ENCODE assay signal across 16 cellular contexts in the genomic region with DNA sequence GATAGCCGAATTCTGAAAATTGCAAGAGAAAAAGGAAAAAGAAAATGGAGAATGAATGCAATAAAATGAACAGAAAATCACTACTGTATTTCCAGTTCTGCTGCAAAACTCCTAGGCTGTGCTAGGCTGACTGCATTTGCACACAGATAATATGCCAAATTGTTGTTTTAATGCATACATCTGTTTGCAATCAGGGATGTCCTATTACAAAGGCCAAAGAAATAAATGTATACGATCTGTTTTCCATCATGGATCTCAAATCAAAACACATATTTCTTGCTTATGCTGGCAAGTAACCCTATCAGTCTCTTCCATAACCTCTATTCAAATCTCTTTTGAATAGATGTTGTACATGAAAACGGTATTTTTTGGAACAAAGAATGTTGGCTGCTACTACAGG. TPM values are rescaled to one million over a fixed set of nuclear protein-coding genes. Genes with fewer than 3 reads are reported as not detected.
A peak's percentile ranks its signal among the peaks of the same experiment; 100 is the strongest.
DNase-seq lines count a peak whose midpoint lies in the region; ATAC-seq and TF ChIP-seq lines count a peak whose summit lies in the region.
"Had no signal": no experiment of that assay in that cellular context is flagged by ENCODE, and none has a peak within 500 bp of the region (broad histone marks: within the 10 kb centered on the region; RNA-seq: fewer than 3 reads in every experiment).

No MANE protein-coding gene starts in this region.

- H3K9me2 ChIP-seq in SK-N-SH = no peaks in the 10 kb centered on the region

- TF ChIP-seq RAD21 in SK-N-SH (IDR thresholded peaks at IDR 0.05; ENCODE audit: low read length) = no peak

- peaks cover 39 to 62% (median 62%) of the 10 kb centered on the region in 3 donors for H3K4me1 Mint-ChIP-seq in CD8-positive, alpha-beta memory T cell
- peaks cover 19 to 41% of the 10 kb centered on the region in 2 donors for H3K4me1 Mint-ChIP-seq in effector memory CD8-positive, alpha-beta T cell (ENCODE audit: low read depth in 2 of 2)
- peaks cover 38% of the 10 kb centered on the region for H3K4me1 Mint-ChIP-seq in mesothelial cell of epicardium

- H3K4me2 ChIP-seq in SK-N-SH = no peak overlapping the region
- H3K4me2 ChIP-seq: BLaER1 had no signal

- peaks cover 18% of the 10 kb centered on the region for H3K4me1 ChIP-seq in CD8-positive, alpha-beta memory T cell (ENCODE audit: insufficient read depth, low read length)
- H3K4me1 ChIP-seq in SK-N-SH (ENCODE audit: control insufficient read depth in 1 of 2, insufficient read depth in 2 of 2, low read depth in 1 of 2, low read length in 1 of 2) = peaks cover 0 to 11% of the 10 kb centered on the region in 2 experiments; a peak in 2 of 4 replicates

- no peak overlapping the region for H3K4me3 Mint-ChIP-seq in CD8-positive, alpha-beta memory T cell
- no peak overlapping the region for H3K4me3 Mint-ChIP-seq in effector memory CD8-positive, alpha-beta T cell
- no peak overlapping the region for H3K4me3 Mint-ChIP-seq in mesothelial cell of epicardium

- H3K4me3 ChIP-seq in CD8-positive, alpha-beta memory T cell (ENCODE audit: low read length) = no peak overlapping the region
- no peak overlapping the region for H3K4me3 ChIP-seq in SK-N-SH (ENCODE audit: low read depth in 2 of 2, low read length in 1 of 2)
- H3K4me3 ChIP-seq: BLaER1, HAP-1, MG63 had no signal

- no peaks in the 10 kb centered on the region for H3F3A ChIP-seq in SK-N-SH (replicated peaks; ENCODE audit: insufficient read depth)

- no peaks in the 10 kb centered on the region for H3K9me3 Mint-ChIP-seq in CD8-positive, alpha-beta memory T cell
- no peaks in the 10 kb centered on the region for H3K9me3 Mint-ChIP-seq in effector memory CD8-positive, alpha-beta T cell
- H3K9me3 Mint-ChIP-seq in mesothelial cell of epicardium = no peaks in the 10 kb centered on the region

- H3K27ac Mint-ChIP-seq in CD8-positive, alpha-beta memory T cell = peak overlapping the region; percentile 6 to 69 (median 50)
- peak overlapping the region; percentile 30 to 91 for H3K27ac Mint-ChIP-seq in effector memory CD8-positive, alpha-beta T cell
- peak overlapping the region; percentile 84 for H3K27ac Mint-ChIP-seq in mesothelial cell of epicardium

- no peak for DNase-seq in CD8-positive, alpha-beta memory T cell
- DNase-seq in SK-N-SH (peak; percentile 55), mesothelial cell of epicardium (ENCODE audit: low spot score in 2 of 2, unreplicated experiment in 2 of 2) (no peak), NCI-H510A treated with DMSO at 0.1 percent for 48 hours (lab: John Stamatoyannopoulos, UW) (no peak), hypothalamus (lab: John Stamatoyannopoulos, UW) (no peak), SIG-M5 treated with dmso at 0.1 percent for 504 hours (lab: John Stamatoyannopoulos, UW; ENCODE audit: unreplicated experiment) (no peak), omental fat pad (ENCODE audit: low spot score) (no peak)
- no peak for DNase-seq in effector memory CD8-positive, alpha-beta T cell
- DNase-seq: EL, MG63, NCI-H1105, NCI-H2029, NCI-H510A, SHP77 had no signal

- no peaks in the 10 kb centered on the region; the same call in 1 of the 2 replicates for H4K20me1 ChIP-seq in SK-N-SH (ENCODE audit: insufficient read depth)

- no peaks in the 10 kb centered on the region for H3K27me3 Mint-ChIP-seq in CD8-positive, alpha-beta memory T cell
- H3K27me3 Mint-ChIP-seq in effector memory CD8-positive, alpha-beta T cell = no peaks in the 10 kb centered on the region
- H3K27me3 Mint-ChIP-seq in mesothelial cell of epicardium (ENCODE audit: low read depth) = no peaks in the 10 kb centered on the region

- H3K27me3 ChIP-seq in CD8-positive, alpha-beta memory T cell (ENCODE audit: insufficient read depth, low read length, poor library complexity, severe bottlenecking) = no peaks in the 10 kb centered on the region
- H3K27me3 ChIP-seq in SK-N-SH (ENCODE audit: insufficient read depth) = no peaks in the 10 kb centered on the region
- H3K27me3 ChIP-seq: BLaER1, MG63 had no signal

- WGBS in SK-N-SH (ENCODE audit: low lambda C conversion rate) = 42% methylated on average over 3 of the region's 3 CpGs

- H3K36me3 Mint-ChIP-seq in CD8-positive, alpha-beta memory T cell = peaks cover 0 to 83% (median 7%) of the 10 kb centered on the region in 3 donors
- H3K36me3 Mint-ChIP-seq in effector memory CD8-positive, alpha-beta T cell (ENCODE audit: insufficient read depth) = peaks cover 84% of the 10 kb centered on the region
- H3K36me3 Mint-ChIP-seq in mesothelial cell of epicardium = peaks cover 13% of the 10 kb centered on the region

- POLR2A ChIA-PET in CD8-positive, alpha-beta memory T cell (lab: Charles Lee) = no interaction called here
- POLR2A ChIA-PET in SK-N-SH (lab: Yijun Ruan, JAX) = no interaction called here

- H3K27ac ChIP-seq in CD8-positive, alpha-beta memory T cell (ENCODE audit: low read depth, low read length) = no peak overlapping the region
- H3K27ac ChIP-seq in SK-N-SH (ENCODE audit: low read depth in 2 of 2, low read length in 1 of 2) = peak overlapping the region; percentile 2 to 69; a peak in 3 of 4 replicates
- H3K27ac ChIP-seq: BLaER1 had no signal

- no peak for ATAC-seq in effector memory CD8-positive, alpha-beta T cell (replicated peaks)
- no peak for ATAC-seq in omental fat pad (ENCODE audit: low FRiP score)

- no peak for TF ChIP-seq CTCF in SK-N-SH (IDR thresholded peaks at IDR 0.05)
- TF ChIP-seq CTCF in mesothelial cell of epicardium (IDR thresholded peaks at IDR 0.05; ENCODE audit: unreplicated experiment) = no peak
- TF ChIP-seq CTCF in omental fat pad (IDR thresholded peaks at IDR 0.05) = no peak

- H3K9me3 ChIP-seq in CD8-positive, alpha-beta memory T cell (ENCODE audit: low read length) = no peaks in the 10 kb centered on the region
- H3K9me3 ChIP-seq in SK-N-SH = no peaks in the 10 kb centered on the region
- H3K9me3 ChIP-seq: BLaER1, HAP-1, MG63 had no signal

- CTCF ChIA-PET in CD8-positive, alpha-beta memory T cell (lab: Charles Lee) = interaction anchor here (1.3 kb wide), 1 partner anchor 63 kb away, joined by 5 read pairs; the partner anchor contains the start of gene SYNRG
- CTCF ChIA-PET in SK-N-SH (lab: Yijun Ruan, JAX) = interaction anchor here (1.4 to 2.3 kb wide), 3 partner anchors 8 to 24 kb away, joined by 5 to 9 read pairs (median 7); no protein-coding TSS in a partner anchor

- H3K36me3 ChIP-seq in CD8-positive, alpha-beta memory T cell (ENCODE audit: insufficient read depth, low read length) = peaks cover 23% of the 10 kb centered on the region
- H3K36me3 ChIP-seq in SK-N-SH (replicated peaks in 1 of 2; ENCODE audit: control insufficient read depth in 1 of 2, insufficient read depth in 2 of 2, low read length in 1 of 2) = peaks cover 39 to 52% of the 10 kb centered on the region in 2 experiments

- H3K9ac ChIP-seq in SK-N-SH = no peak overlapping the region
- H3K9ac ChIP-seq: BLaER1 had no signal

- H3K79me2 ChIP-seq in SK-N-SH (ENCODE audit: insufficient read depth) = peaks cover 43% of the 10 kb centered on the region; the same call in 1 of the 2 replicates

- TF ChIP-seq EP300 in SK-N-SH (IDR thresholded peaks at IDR 0.05; ENCODE audit: borderline replicate concordance in 1 of 2, low read depth in 1 of 2, low read length in 1 of 2) = peak in 1 of 2 experiments; percentile 58; a peak in 2 of 4 replicates

- no peak overlapping the region for H2AFZ ChIP-seq in SK-N-SH (ENCODE audit: low read depth)

TF ChIP-seq in SK-N-SH, 30 proteins besides CTCF, POLR2A, EP300 and RAD21:
- TF ChIP-seq GATA2 (CRISPR knock-in tag; IDR thresholded peaks at IDR 0.05) = peak; percentile 29; the same call in 1 of the 2 replicates
- TF ChIP-seq, protein P1, sequence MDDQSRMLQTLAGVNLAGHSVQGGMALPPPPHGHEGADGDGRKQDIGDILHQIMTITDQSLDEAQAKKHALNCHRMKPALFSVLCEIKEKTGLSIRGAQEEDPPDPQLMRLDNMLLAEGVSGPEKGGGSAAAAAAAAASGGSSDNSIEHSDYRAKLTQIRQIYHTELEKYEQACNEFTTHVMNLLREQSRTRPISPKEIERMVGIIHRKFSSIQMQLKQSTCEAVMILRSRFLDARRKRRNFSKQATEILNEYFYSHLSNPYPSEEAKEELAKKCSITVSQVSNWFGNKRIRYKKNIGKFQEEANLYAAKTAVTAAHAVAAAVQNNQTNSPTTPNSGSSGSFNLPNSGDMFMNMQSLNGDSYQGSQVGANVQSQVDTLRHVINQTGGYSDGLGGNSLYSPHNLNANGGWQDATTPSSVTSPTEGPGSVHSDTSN (IDR thresholded peaks at IDR 0.05) = 0 out of 2 replicates have a peak, but pooled peaks have one; percentile 11
- TF ChIP-seq MAX (IDR thresholded peaks at IDR 0.05; ENCODE audit: low read depth) = no peak
- peak; percentile 44 for TF ChIP-seq CHD2 (IDR thresholded peaks at IDR 0.05; ENCODE audit: low read length, partially characterized antibody)
- TF ChIP-seq TEAD4 (IDR thresholded peaks at IDR 0.05; ENCODE audit: borderline replicate concordance, insufficient read depth) = no peak
- peak; percentile 81 for TF ChIP-seq TCF12 (IDR thresholded peaks at IDR 0.05)
- TF ChIP-seq RCOR1 (IDR thresholded peaks at IDR 0.05; ENCODE audit: low read length) = 0 out of 2 replicates have a peak, but pooled peaks have one; percentile 43
- TF ChIP-seq ZBTB33 (IDR thresholded peaks at IDR 0.05; ENCODE audit: borderline replicate concordance, low read depth) = no peak

RNA-seq across cellular contexts. Expression of gene DUSP14, which starts 56.6 kb away (rescaled TPM):
- 10 to 100 TPM; 18.7 to 18.9 TPM for total RNA-seq in CD8-positive, alpha-beta memory T cell
- 19.0 TPM for polyA plus RNA-seq in CD8-positive, alpha-beta memory T cell
- 85.8 and 111 TPM in 2 replicates for polyA plus RNA-seq in SK-N-SH (2012; rRNA removed)
- 68.4 and 85.8 TPM in 2 replicates for polyA plus RNA-seq in SK-N-SH (2012; cell fraction: cytosol; rRNA removed)
- polyA plus RNA-seq in SK-N-SH (2012; cell fraction: nucleus; rRNA removed) = 58.9 and 77.1 TPM in 2 replicates
- 13.4 to 14.8 TPM (median 14.4 TPM) in 3 replicates for total RNA-seq in mesothelial cell of epicardium
- 10 to 100 TPM; 12.6 to 65.7 (median 30.6) TPM for total RNA-seq in omental fat pad
